ENCODE assay signal across 8 cellular contexts in genomic region chr3:113948015-113948917, GRCh38. TPM values are rescaled to one million over a fixed set of nuclear protein-coding genes. Genes with fewer than 3 reads are reported as not detected.
DNase-seq lines count a peak whose midpoint lies in the region; TF ChIP-seq lines count a peak whose summit lies in the region.
"Had no signal": no experiment of that assay in that cellular context is flagged by ENCODE, and none has a peak within 500 bp of the region (broad histone marks: within the 10 kb centered on the region; RNA-seq: fewer than 3 reads in every experiment).

No MANE protein-coding gene starts in this region.

- H3K9me3 Mint-ChIP-seq in HFFc6 = no peaks in the 10 kb centered on the region

- H3K27me3 Mint-ChIP-seq in HFFc6 (ENCODE audit: insufficient read depth) = no peaks in the 10 kb centered on the region

- H3K4me1 Mint-ChIP-seq in HFFc6 (ENCODE audit: low read depth) = peaks cover 19% of the 10 kb centered on the region

- H3K36me3 ChIP-seq in mucosa of stomach (ENCODE audit: control insufficient read depth, insufficient read depth, low read length) = no peaks in the 10 kb centered on the region
- H3K36me3 ChIP-seq in suprapubic skin = no peaks in the 10 kb centered on the region

- H3K27ac ChIP-seq in suprapubic skin = no peak overlapping the region
- H3K27ac ChIP-seq: epithelial cell of prostate had no signal

- peak overlapping the region; percentile 62 for H3K4me3 Mint-ChIP-seq in HFFc6

- DNase-seq in HFFc6 (no peak), NCI-H1092 (lab: John Stamatoyannopoulos, UW) (peak; percentile 25), suprapubic skin (ENCODE audit: low spot score in 2 of 2) (peak in 1 of 2 donors; percentile 69)
- peak; percentile 23 to 26 for DNase-seq in activated CD4-positive, alpha-beta T cell treated with anti-CD3 and anti-CD28 coated beads for 4 hours
- DNase-seq in effector CD4-positive, alpha-beta T cell = peak; percentile 4

- H3K4me1 ChIP-seq in mucosa of stomach (ENCODE audit: control insufficient read depth, insufficient read depth, low read length) (peaks cover 10% of the 10 kb centered on the region), suprapubic skin (peaks cover 17% of the 10 kb centered on the region)

- H3K4me3 ChIP-seq in mucosa of stomach (ENCODE audit: low read length) (peak overlapping the region; percentile 64), suprapubic skin (peak overlapping the region; percentile 89)

- no peaks in the 10 kb centered on the region for H3K27me3 ChIP-seq in mucosa of stomach (ENCODE audit: control insufficient read depth, insufficient read depth, low read length)
- H3K27me3 ChIP-seq in suprapubic skin = no peaks in the 10 kb centered on the region

- 9% methylated on average over 10 of the region's 65 CpGs for WGBS in suprapubic skin

- TF ChIP-seq CTCF in HFFc6 (IDR thresholded peaks at IDR 0.05) (no peak), suprapubic skin (IDR thresholded peaks at IDR 0.05) (no peak)

- TF ChIP-seq EP300 in suprapubic skin (IDR thresholded peaks at IDR 0.05) = no peak

- H3K36me3 Mint-ChIP-seq in HFFc6 (ENCODE audit: low read depth) = no peaks in the 10 kb centered on the region

- TF ChIP-seq POLR2A in GM15510 (IDR thresholded peaks at IDR 0.05; ENCODE audit: borderline replicate concordance, extremely low read depth, insufficient read length) (peak; percentile 12), suprapubic skin (IDR thresholded peaks at IDR 0.05) (no peak)

- no peaks in the 10 kb centered on the region for H3K9me3 ChIP-seq in mucosa of stomach (ENCODE audit: control insufficient read depth, low read length)
- H3K9me3 ChIP-seq in suprapubic skin = no peaks in the 10 kb centered on the region

- peak overlapping the region; percentile 68 for H3K9ac ChIP-seq in mucosa of stomach (ENCODE audit: low read length)

- no peak overlapping the region for H3K27ac Mint-ChIP-seq in HFFc6

RNA-seq across cellular contexts. Expression of gene ZDHHC23, which starts 0.5 kb away (rescaled TPM):
- 1 to 10 TPM; 4.6 to 7.5 (median 6.4) TPM for total RNA-seq in HFFc6 (2021; fragmentation: NEBNext Ultra II Directional; extraction: Animal tissue kit (Norgen Biotek cat#: 25700))
- total RNA-seq in suprapubic skin = 10 to 100 TPM in 3 of 4 donors, 1 to 10 TPM in 1; 10.0 to 21.2 (median 13.0) TPM
